ENCODE assay signal across 13 cellular contexts in genomic region chr2:108412995-108413726, GRCh38. TPM values are rescaled to one million over a fixed set of nuclear protein-coding genes. Genes with fewer than 3 reads are reported as not detected.
DNase-seq lines count a peak whose midpoint lies in the region; ATAC-seq and TF ChIP-seq lines count a peak whose summit lies in the region.
"Had no signal": no experiment of that assay in that cellular context is flagged by ENCODE, and none has a peak within 500 bp of the region (broad histone marks: within the 10 kb centered on the region; RNA-seq: fewer than 3 reads in every experiment).

No MANE protein-coding gene starts in this region.

- 50 to 74% methylated on average over 2 of the region's 2 CpGs for WGBS in testis, 2 donors

- no peak for TF ChIP-seq POLR2A in testis (IDR thresholded peaks at IDR 0.05)

- H3K4me3 ChIP-seq in ACC112 (ENCODE audit: low read depth, low read length) (no peak overlapping the region), fibroblast of villous mesenchyme (ENCODE audit: low read depth, low read length) (no peak overlapping the region), testis (no peak overlapping the region)
- H3K4me3 ChIP-seq: neural progenitor cell had no signal

- peaks cover 23% of the 10 kb centered on the region for H3K4me1 ChIP-seq in ACC112 (ENCODE audit: control insufficient read depth, insufficient read depth, low read length, unreplicated experiment)
- H3K4me1 ChIP-seq in testis, result no peaks in the 10 kb centered on the region
- H3K4me1 ChIP-seq: neural progenitor cell had no signal

- H3K27ac ChIP-seq in ACC112 (ENCODE audit: low read depth, low read length), result peak overlapping the region; percentile 78
- H3K27ac ChIP-seq in testis, result no peak overlapping the region
- H3K27ac ChIP-seq: neural progenitor cell had no signal

- H3K36me3 ChIP-seq in ACC112 (ENCODE audit: insufficient read depth, low read length), result no peaks in the 10 kb centered on the region
- H3K36me3 ChIP-seq in testis (ENCODE audit: low read depth, missing control alignments), result no peaks in the 10 kb centered on the region
- H3K36me3 ChIP-seq: neural progenitor cell had no signal

- H3K36me3 Mint-ChIP-seq in progenitor cell of endocrine pancreas (ENCODE audit: insufficient read depth), result no peaks in the 10 kb centered on the region
- H3K36me3 Mint-ChIP-seq: neural progenitor cell had no signal

- H3K27ac Mint-ChIP-seq in progenitor cell of endocrine pancreas, result no peak overlapping the region
- H3K27ac Mint-ChIP-seq: neural progenitor cell had no signal

- no peak overlapping the region for H3K4me3 Mint-ChIP-seq in progenitor cell of endocrine pancreas (ENCODE audit: low read depth)
- H3K4me3 Mint-ChIP-seq: neural progenitor cell had no signal

- DNase-seq in HCEC 1CT (peak; percentile 89), T1000 (lab: John Stamatoyannopoulos, UW) (peak; percentile 85), fibroblast of villous mesenchyme (ENCODE audit: low read depth) (peak; percentile 93), testis (no peak), progenitor cell of endocrine pancreas (ENCODE audit: low spot score, unreplicated experiment) (no peak)
- DNase-seq: kidney; NK-92 treated with Interleukin-12 subunit alpha and Interleukin-12 subunit beta, amount 100 ng/mL, for 24 hours; stimulated activated CD4-positive, alpha-beta T cell treated with anti-CD3 and anti-CD28 coated beads, Interleukin-1b, Interleukin-23, amount 100 ng/mL, for 48 hours had no signal

- no peaks in the 10 kb centered on the region for H3K4me1 Mint-ChIP-seq in progenitor cell of endocrine pancreas (ENCODE audit: low read depth)
- H3K4me1 Mint-ChIP-seq: neural progenitor cell had no signal

- no peaks in the 10 kb centered on the region for H3K79me2 ChIP-seq in ACC112 (ENCODE audit: control insufficient read depth, insufficient read depth, low read length, unreplicated experiment)

- no peaks in the 10 kb centered on the region for H3K9me3 ChIP-seq in testis

- H3K27me3 ChIP-seq in ACC112 (ENCODE audit: insufficient read depth, low read length) (no peaks in the 10 kb centered on the region), testis (no peaks in the 10 kb centered on the region)
- H3K27me3 ChIP-seq: neural progenitor cell had no signal

- intact Hi-C loops in testis (cut with DNase I; ENCODE audit: low total_unique reads), result no loop called here

- no peaks in the 10 kb centered on the region for H3K27me3 Mint-ChIP-seq in progenitor cell of endocrine pancreas

- no peak for ATAC-seq in HG02840 (IDR thresholded peaks at IDR 0.05; ENCODE audit: low FRiP score, unreplicated experiment)
- no peak for ATAC-seq in GM19023 (IDR thresholded peaks at IDR 0.05; ENCODE audit: unreplicated experiment)

- H3K9me3 Mint-ChIP-seq in progenitor cell of endocrine pancreas (ENCODE audit: low read depth), result no peaks in the 10 kb centered on the region
- H3K9me3 Mint-ChIP-seq: neural progenitor cell had no signal

- no peak overlapping the region for H2AFZ ChIP-seq in ACC112 (ENCODE audit: low read length, unreplicated experiment)
- H2AFZ ChIP-seq: neural progenitor cell had no signal

- TF ChIP-seq CTCF in fibroblast of villous mesenchyme (IDR thresholded peaks at IDR 0.05; ENCODE audit: insufficient read depth, low read depth, low read length) (no peak), testis (IDR thresholded peaks at IDR 0.05) (no peak), progenitor cell of endocrine pancreas (IDR thresholded peaks at IDR 0.05; ENCODE audit: unreplicated experiment) (no peak)

RNA-seq across cellular contexts. Expression of gene SULT1C4, which starts 35.4 kb away (rescaled TPM):
- total RNA-seq in fibroblast of villous mesenchyme (0.32 and 0.43 TPM in 2 replicates), testis (1 to 10 TPM in 1 of 2 donors, under 1 TPM in 1; 0.63 to 3.5 TPM), progenitor cell of endocrine pancreas (31.2 and 35.5 TPM in 2 replicates)
- polyA plus RNA-seq in testis (ENCODE audit: insufficient read depth, low read depth, low replicate concordance), result 1.1 TPM
- total RNA-seq: T-helper 2 cell treated with Interferon-gamma antibody and Interleukin-4, amounts not matched to agents 100 ng/mL and 5 ng/mL, for 36 hours had no signal

RNA-seq across cellular contexts. Expression of gene GCC2, which starts 35.8 kb away (rescaled TPM):
- 21.3 and 30.7 TPM in 2 replicates for total RNA-seq in fibroblast of villous mesenchyme
- total RNA-seq in testis, result 10 to 100 TPM; 42.2 to 59.6 TPM
- polyA plus RNA-seq in testis (ENCODE audit: insufficient read depth, low read depth, low replicate concordance), result 5.8 TPM
- total RNA-seq in progenitor cell of endocrine pancreas, result 79.4 and 82.8 TPM in 2 replicates

Comparison
In these comparisons a context has a peak if more than half of its experiments do, and no peak if none do; other contexts are left out.
1. DNase-seq: peak in HCEC 1CT (single experiment), T1000 (single experiment) and fibroblast of villous mesenchyme (single experiment); none in testis (single experiment) and progenitor cell of endocrine pancreas (single experiment).